ENCODE assay signal across 16 cellular contexts in the genomic region with DNA sequence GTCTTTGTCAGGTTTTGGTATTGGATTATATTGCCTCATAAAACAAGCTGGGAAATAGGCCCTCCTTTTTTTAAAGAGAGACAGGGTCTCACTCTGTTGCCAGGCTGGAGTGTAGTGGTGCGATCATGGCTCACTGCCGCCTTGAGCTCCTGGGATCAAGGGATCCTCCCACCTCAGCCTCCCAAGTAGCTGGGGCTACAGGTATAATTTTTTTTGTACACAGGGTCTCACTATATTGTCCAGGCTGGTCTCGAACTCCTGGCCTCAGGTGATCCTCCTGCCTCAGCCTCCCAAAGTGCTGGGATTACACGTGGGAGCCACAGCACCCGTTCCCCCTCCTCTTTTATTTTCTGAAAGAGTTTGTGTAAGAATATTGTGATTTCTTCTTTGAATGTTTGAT. TPM values are rescaled to one million over a fixed set of nuclear protein-coding genes. Genes with fewer than 3 reads are reported as not detected.
DNase-seq lines count a peak whose midpoint lies in the region; ATAC-seq, FAIRE-seq and TF ChIP-seq lines count a peak whose summit lies in the region.
"Not testable (repeated sequence)": the region's sequence is repeated elsewhere in the genome, so short reads cannot be mapped to it uniquely, and the experiment has no call there.
"Had no signal": no experiment of that assay in that cellular context is flagged by ENCODE, and none has a peak within 500 bp of the region (broad histone marks: within the 10 kb centered on the region; RNA-seq: fewer than 3 reads in every experiment).

No MANE protein-coding gene starts in this region.

- H3K9me1 ChIP-seq in K562 (ENCODE audit: control insufficient read depth, insufficient read depth, low read length) = not testable (repeated sequence)

- TF ChIP-seq CTCF in K562 (IDR thresholded peaks at IDR 0.05 in 2 of 3, conservative IDR thresholded peaks at IDR 0.05 in 1 of 3; ENCODE audit: insufficient read depth in 2 of 3, low read depth in 1 of 3, low read length in 3 of 3); tibial artery (IDR thresholded peaks at IDR 0.05); upper lobe of right lung (IDR thresholded peaks at IDR 0.05): not testable (repeated sequence)

- POLR2A ChIA-PET in K562 (lab: Yijun Ruan, JAX) = not testable (repeated sequence)

- DNase-seq in activated CD8-positive, alpha-beta memory T cell treated with anti-CD3 and anti-CD28 coated beads for 24 hours = peak; percentile 44
- not testable (repeated sequence) for DNase-seq in K562 (ENCODE audit: extremely low read depth in 1 of 4, low spot score in 3 of 4)
- DNase-seq in ecto neural progenitor cell (ENCODE audit: low spot score) = peak; percentile 21
- DNase-seq in islet precursor cell = peak; percentile 0
- peak; percentile 21 for DNase-seq in left lobe of liver (ENCODE audit: low spot score)
- peak; percentile 8 for DNase-seq in posterior vena cava (ENCODE audit: low spot score)
- peak; percentile 3 for DNase-seq in tibial artery
- DNase-seq in upper lobe of right lung = peak; percentile 31

- H3K36me3 ChIP-seq in K562 (ENCODE audit: control insufficient read depth, insufficient read depth, low read length); tibial artery; upper lobe of right lung: not testable (repeated sequence)

- H3K27me3 ChIP-seq in K562 (ENCODE audit: control insufficient read depth in 2 of 2, insufficient read depth in 2 of 2, low read length in 2 of 2); tibial artery; upper lobe of right lung: not testable (repeated sequence)

- not testable (repeated sequence) for H3K9me3 ChIP-seq in K562 (replicated peaks; ENCODE audit: control insufficient read depth, insufficient read depth, low read depth, low read length); tibial artery; upper lobe of right lung

- not testable (repeated sequence) for H3K4me3 ChIP-seq in K562, tibial artery, upper lobe of right lung

- not testable (repeated sequence) for TF ChIP-seq RAD21 in K562 (CRISPR knock-in tag; conservative IDR thresholded peaks at IDR 0.05 in 1 of 2, IDR thresholded peaks at IDR 0.05 in 1 of 2)

- BruUV-seq in K562 (replicated peaks; lab: Mats Ljungman, UMichigan) = not testable (repeated sequence)

- FAIRE-seq in K562 (lab: Jason Lieb, UNC) = not testable (repeated sequence)

- in situ Hi-C loops in K562 (cut with MboI) = not testable (repeated sequence)

- H4K20me1 ChIP-seq in K562 (replicated peaks; ENCODE audit: control insufficient read depth, insufficient read depth, low read length) = not testable (repeated sequence)

- TF ChIP-seq POLR2A in K562 (conservative IDR thresholded peaks at IDR 0.05) = not testable (repeated sequence)

- CTCF ChIA-PET in K562 (lab: Yijun Ruan, JAX; ENCODE audit: low intra/inter-chr PET ratio) = not testable (repeated sequence)

- H2AFZ ChIP-seq in K562 (ENCODE audit: low read depth, low read length) = not testable (repeated sequence)

- WGBS in K562 (ENCODE audit: insufficient coverage, low coverage, missing lambda C conversion rate) = 87% methylated on average over 5 of the region's 5 CpGs

- not testable (repeated sequence) for H3K27ac ChIP-seq in K562 (ENCODE audit: extremely low read depth, low read depth, low read length); tibial artery; upper lobe of right lung

- not testable (repeated sequence) for TF ChIP-seq EP300 in K562 (IDR thresholded peaks at IDR 0.05; ENCODE audit: low read length)

- H3K4me2 ChIP-seq in K562 (ENCODE audit: insufficient read depth, low read length) = not testable (repeated sequence)

- intact Hi-C loops in K562 (cut with micrococcal nuclease); posterior vena cava (cut with DNase I); tibial artery (cut with DNase I; ENCODE audit: low total_unique reads); upper lobe of right lung (cut with DNase I): not testable (repeated sequence)

- H3K9ac ChIP-seq in K562 (ENCODE audit: insufficient read depth in 1 of 2, low read depth in 2 of 2, low read length in 2 of 2) = not testable (repeated sequence)

- not testable (repeated sequence) for H3K79me2 ChIP-seq in K562 (ENCODE audit: control insufficient read depth, insufficient read depth, low read length)

- peaks cover 0 to 15% of the 10 kb centered on the region in 2 experiments; a peak in 3 of 5 replicates for H3K4me1 ChIP-seq in K562 (replicated peaks in 1 of 2; ENCODE audit: control insufficient read depth in 2 of 2, insufficient read depth in 2 of 2, low read length in 2 of 2)
- not testable (repeated sequence) for H3K4me1 ChIP-seq in tibial artery, upper lobe of right lung

- not testable (repeated sequence) for ATAC-seq in K562, left lobe of liver, upper lobe of right lung

TF ChIP-seq in K562, 482 proteins besides CTCF, POLR2A, EP300 and RAD21:
- TF ChIP-seq ZNF121 (CRISPR knock-in tag; conservative IDR thresholded peaks at IDR 0.05) = peak; percentile 65

RNA-seq across cellular contexts. Expression of a gene that starts 19.8 kb away (rescaled TPM):
- total RNA-seq in K562 (2011; cell fraction: chromatin; rRNA removed; ENCODE audit: low replicate concordance) = 35.9 and 114 TPM in 2 replicates
- 121 and 123 TPM in 2 replicates for total RNA-seq in K562 (2011; cell fraction: nucleolus; rRNA removed)
- 60.4 and 67.1 TPM in 2 replicates for total RNA-seq in K562 (2011; cell fraction: nucleoplasm; rRNA removed)
- total RNA-seq in K562 (2014; rRNA removed) = 34.0 and 50.2 TPM in 2 replicates
- 1.0 and 1.4 TPM in 2 replicates for total RNA-seq in K562 (2014; rRNA removed; fragmentation: Illumina TruSeq; extraction: Trizol)
- 10.6 and 12.2 TPM in 2 replicates for total RNA-seq in K562 (2015; rRNA removed; fragmentation: Illumina TruSeq; extraction: Trizol)
- 42.3 and 46.4 TPM in 2 replicates for total RNA-seq in K562 (2021)
- polyA plus RNA-seq in K562 (2011; rRNA removed) = 13.2 and 23.8 TPM in 2 replicates
- 21.2 and 54.5 TPM in 2 replicates for polyA plus RNA-seq in K562 (2011; cell fraction: cytosol; rRNA removed)
- polyA plus RNA-seq in K562 (2011; cell fraction: nucleus; rRNA removed) = 125 and 192 TPM in 2 replicates
- 23.9 and 32.3 TPM in 2 replicates for polyA plus RNA-seq in K562 (2012)
- polyA plus RNA-seq in K562 (2014; fragmentation: Illumina TruSeq; extraction: Trizol) = 6.3 and 17.8 TPM in 2 replicates
- polyA plus RNA-seq in K562 (2014; fragmentation: Nextera tagmentation; extraction: Ambion mirVana) = under 1 TPM; 0.28 to 0.60 TPM
- 52.8 and 54.9 TPM in 2 replicates for polyA plus RNA-seq in K562 (2014; rRNA removed)
- 3.2 and 3.9 TPM in 2 replicates for polyA minus RNA-seq in K562 (2011; rRNA and poly(A)+ RNA removed)
- 12.4 and 13.6 TPM in 2 replicates for polyA minus RNA-seq in K562 (2011; cell fraction: cytosol; rRNA and poly(A)+ RNA removed)
- polyA minus RNA-seq in K562 (2011; cell fraction: nucleus; rRNA and poly(A)+ RNA removed) = 34.3 and 38.5 TPM in 2 replicates
- 8.4 TPM for total RNA-seq in left lobe of liver
- 1 to 10 TPM; 6.7 to 7.4 TPM for total RNA-seq in posterior vena cava
- 9.7 TPM for total RNA-seq in upper lobe of right lung

RNA-seq across cellular contexts. Expression of a gene that starts 22.0 kb away (rescaled TPM):
- 0.35 TPM in 1 of 2 replicates, not detected in the other for total RNA-seq in K562 (2011; cell fraction: chromatin; rRNA removed; ENCODE audit: low replicate concordance)
- total RNA-seq in K562 (2011; cell fraction: nucleolus; rRNA removed) = 0.17 TPM in 1 of 2 replicates, not detected in the other
- total RNA-seq in K562 (2011; cell fraction: nucleoplasm; rRNA removed) = not detected in 2 replicates
- total RNA-seq in K562 (2014; rRNA removed) (0.32 TPM in 1 of 2 replicates, not detected in the other), K562 (2014; rRNA removed; fragmentation: Illumina TruSeq; extraction: Trizol) (not detected in 2 replicates), K562 (2015; rRNA removed; fragmentation: Illumina TruSeq; extraction: Trizol) (not detected in 2 replicates), K562 (2021) (not detected in 2 replicates), left lobe of liver (not detected), posterior vena cava (not detected), upper lobe of right lung (0.55 TPM)
- polyA plus RNA-seq in K562 (2011; rRNA removed) (0.04 TPM in 2 replicates), K562 (2014; fragmentation: Illumina TruSeq; extraction: Trizol) (not detected in 2 replicates), K562 (2014; fragmentation: Nextera tagmentation; extraction: Ambion mirVana) (not detected), K562 (2014; rRNA removed) (not detected in 2 replicates)
- 0.04 and 0.06 TPM in 2 replicates for polyA plus RNA-seq in K562 (2011; cell fraction: cytosol; rRNA removed)
- 0.06 and 0.07 TPM in 2 replicates for polyA plus RNA-seq in K562 (2011; cell fraction: nucleus; rRNA removed)
- 0.04 and 0.11 TPM in 2 replicates for polyA plus RNA-seq in K562 (2012)
- polyA minus RNA-seq in K562 (2011; rRNA and poly(A)+ RNA removed) = not detected in 2 replicates
- not detected in 2 replicates for polyA minus RNA-seq in K562 (2011; cell fraction: cytosol; rRNA and poly(A)+ RNA removed)
- polyA minus RNA-seq in K562 (2011; cell fraction: nucleus; rRNA and poly(A)+ RNA removed) = 0.13 and 0.22 TPM in 2 replicates
- total RNA-seq: A673; CD4-positive, alpha-beta memory T cell; CD4-positive, CD25-positive, alpha-beta regulatory T cell; CD8-positive, alpha-beta memory T cell; Daoy had no signal
- polyA plus RNA-seq: AG04450; CD14-positive monocyte; CD4-positive, alpha-beta memory T cell; CD4-positive, CD25-positive, alpha-beta regulatory T cell; CD8-positive, alpha-beta memory T cell; GM12878 had no signal
